ENCODE assay signal across 1 cellular context in the genomic region with DNA sequence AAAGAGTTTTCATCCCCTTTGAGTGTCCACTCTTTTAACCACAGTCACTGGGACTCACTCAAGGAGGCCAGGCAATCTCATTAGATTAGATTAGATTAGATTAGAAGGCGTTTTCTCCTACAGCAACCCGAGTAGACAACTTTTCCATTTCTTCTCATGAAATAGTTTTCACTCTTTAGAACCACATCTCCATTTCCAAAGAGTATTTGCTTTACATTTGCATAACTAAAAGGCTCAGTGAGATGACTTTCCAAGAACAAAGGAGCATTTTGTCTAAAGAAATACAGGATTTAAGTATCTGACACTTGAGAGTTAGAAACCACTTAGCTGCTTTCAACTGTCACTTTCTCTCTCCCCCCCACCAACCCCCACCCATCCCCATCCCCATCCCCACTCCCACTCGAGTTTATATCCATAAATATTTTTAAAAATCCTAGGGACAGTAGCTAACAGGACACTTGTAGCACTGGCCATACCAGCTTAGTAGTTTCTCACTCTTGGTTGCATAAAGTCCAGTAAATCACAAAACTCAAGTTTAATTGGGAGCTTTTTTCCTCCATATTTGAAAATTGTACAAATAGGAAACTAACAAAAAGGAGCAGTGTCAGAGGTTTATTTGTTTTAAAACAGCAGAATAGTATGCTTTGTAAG.
TF ChIP-seq lines count a peak whose summit lies in the region.

No MANE protein-coding gene starts in this region.

TF ChIP-seq in GM23338, 12 proteins besides CTCF, POLR2A, EP300 and RAD21 (continued from another document):
- TF ChIP-seq, protein P1, sequence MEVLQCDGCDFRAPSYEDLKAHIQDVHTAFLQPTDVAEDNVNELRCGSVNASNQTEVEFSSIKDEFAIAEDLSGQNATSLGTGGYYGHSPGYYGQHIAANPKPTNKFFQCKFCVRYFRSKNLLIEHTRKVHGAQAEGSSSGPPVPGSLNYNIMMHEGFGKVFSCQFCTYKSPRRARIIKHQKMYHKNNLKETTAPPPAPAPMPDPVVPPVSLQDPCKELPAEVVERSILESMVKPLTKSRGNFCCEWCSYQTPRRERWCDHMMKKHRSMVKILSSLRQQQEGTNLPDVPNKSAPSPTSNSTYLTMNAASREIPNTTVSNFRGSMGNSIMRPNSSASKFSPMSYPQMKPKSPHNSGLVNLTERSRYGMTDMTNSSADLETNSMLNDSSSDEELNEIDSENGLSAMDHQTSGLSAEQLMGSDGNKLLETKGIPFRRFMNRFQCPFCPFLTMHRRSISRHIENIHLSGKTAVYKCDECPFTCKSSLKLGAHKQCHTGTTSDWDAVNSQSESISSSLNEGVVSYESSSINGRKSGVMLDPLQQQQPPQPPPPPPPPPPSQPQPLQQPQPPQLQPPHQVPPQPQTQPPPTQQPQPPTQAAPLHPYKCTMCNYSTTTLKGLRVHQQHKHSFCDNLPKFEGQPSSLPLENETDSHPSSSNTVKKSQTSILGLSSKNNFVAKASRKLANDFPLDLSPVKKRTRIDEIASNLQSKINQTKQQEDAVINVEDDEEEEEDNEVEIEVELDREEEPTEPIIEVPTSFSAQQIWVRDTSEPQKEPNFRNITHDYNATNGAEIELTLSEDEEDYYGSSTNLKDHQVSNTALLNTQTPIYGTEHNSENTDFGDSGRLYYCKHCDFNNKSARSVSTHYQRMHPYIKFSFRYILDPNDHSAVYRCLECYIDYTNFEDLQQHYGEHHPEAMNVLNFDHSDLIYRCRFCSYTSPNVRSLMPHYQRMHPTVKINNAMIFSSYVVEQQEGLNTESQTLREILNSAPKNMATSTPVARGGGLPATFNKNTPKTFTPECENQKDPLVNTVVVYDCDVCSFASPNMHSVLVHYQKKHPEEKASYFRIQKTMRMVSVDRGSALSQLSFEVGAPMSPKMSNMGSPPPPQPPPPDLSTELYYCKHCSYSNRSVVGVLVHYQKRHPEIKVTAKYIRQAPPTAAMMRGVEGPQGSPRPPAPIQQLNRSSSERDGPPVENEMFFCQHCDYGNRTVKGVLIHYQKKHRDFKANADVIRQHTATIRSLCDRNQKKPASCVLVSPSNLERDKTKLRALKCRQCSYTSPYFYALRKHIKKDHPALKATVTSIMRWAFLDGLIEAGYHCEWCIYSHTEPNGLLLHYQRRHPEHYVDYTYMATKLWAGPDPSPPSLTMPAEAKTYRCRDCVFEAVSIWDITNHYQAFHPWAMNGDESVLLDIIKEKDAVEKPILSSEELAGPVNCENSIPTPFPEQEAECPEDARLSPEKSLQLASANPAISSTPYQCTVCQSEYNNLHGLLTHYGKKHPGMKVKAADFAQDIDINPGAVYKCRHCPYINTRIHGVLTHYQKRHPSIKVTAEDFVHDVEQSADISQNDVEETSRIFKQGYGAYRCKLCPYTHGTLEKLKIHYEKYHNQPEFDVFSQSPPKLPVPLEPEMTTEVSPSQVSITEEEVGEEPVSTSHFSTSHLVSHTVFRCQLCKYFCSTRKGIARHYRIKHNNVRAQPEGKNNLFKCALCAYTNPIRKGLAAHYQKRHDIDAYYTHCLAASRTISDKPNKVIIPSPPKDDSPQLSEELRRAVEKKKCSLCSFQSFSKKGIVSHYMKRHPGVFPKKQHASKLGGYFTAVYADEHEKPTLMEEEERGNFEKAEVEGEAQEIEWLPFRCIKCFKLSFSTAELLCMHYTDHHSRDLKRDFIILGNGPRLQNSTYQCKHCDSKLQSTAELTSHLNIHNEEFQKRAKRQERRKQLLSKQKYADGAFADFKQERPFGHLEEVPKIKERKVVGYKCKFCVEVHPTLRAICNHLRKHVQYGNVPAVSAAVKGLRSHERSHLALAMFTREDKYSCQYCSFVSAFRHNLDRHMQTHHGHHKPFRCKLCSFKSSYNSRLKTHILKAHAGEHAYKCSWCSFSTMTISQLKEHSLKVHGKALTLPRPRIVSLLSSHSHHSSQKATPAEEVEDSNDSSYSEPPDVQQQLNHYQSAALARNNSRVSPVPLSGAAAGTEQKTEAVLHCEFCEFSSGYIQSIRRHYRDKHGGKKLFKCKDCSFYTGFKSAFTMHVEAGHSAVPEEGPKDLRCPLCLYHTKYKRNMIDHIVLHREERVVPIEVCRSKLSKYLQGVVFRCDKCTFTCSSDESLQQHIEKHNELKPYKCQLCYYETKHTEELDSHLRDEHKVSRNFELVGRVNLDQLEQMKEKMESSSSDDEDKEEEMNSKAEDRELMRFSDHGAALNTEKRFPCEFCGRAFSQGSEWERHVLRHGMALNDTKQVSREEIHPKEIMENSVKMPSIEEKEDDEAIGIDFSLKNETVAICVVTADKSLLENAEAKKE (CRISPR knock-in tag; IDR thresholded peaks at IDR 0.05) = peak; percentile 9; the same call in 1 of the 2 replicates
- TF ChIP-seq POLR2AphosphoS5 (IDR thresholded peaks at IDR 0.05; ENCODE audit: low read depth) (no peak), CREB1 (CRISPR knock-in tag; IDR thresholded peaks at IDR 0.05; ENCODE audit: low read depth) (no peak)
